In genomic region chr21:28827422-28827821, GRCh38 we compare ENCODE assay signal across 28 cellular contexts.
A peak's percentile ranks its signal among the peaks of the same experiment; 100 is the strongest.
DNase-seq lines count a peak whose midpoint lies in the region; ATAC-seq and TF ChIP-seq lines count a peak whose summit lies in the region.
"Had no signal": no experiment of that assay in that cellular context is flagged by ENCODE, and none has a peak within 500 bp of the region (broad histone marks: within the 10 kb centered on the region; RNA-seq: fewer than 3 reads in every experiment).

No MANE protein-coding gene starts in this region.

- peaks cover 2% of the 10 kb centered on the region for H3K9me3 ChIP-seq in trophoblast cell (ENCODE audit: insufficient read depth, low read depth, low read length)
- H3K9me3 ChIP-seq: colonic mucosa, HAP-1, heart left ventricle, psoas muscle, vagina had no signal

- H3K18ac ChIP-seq in trophoblast cell (ENCODE audit: low read length), result no peak overlapping the region

- no peak overlapping the region for H2BK12ac ChIP-seq in trophoblast cell (ENCODE audit: low read length)

- no peak for ATAC-seq in HG02798 (IDR thresholded peaks at IDR 0.05; ENCODE audit: poor library complexity, unreplicated experiment)
- ATAC-seq: activated CD8-positive, alpha-beta memory T cell treated with anti-CD3 and anti-CD28 coated beads, Interleukin-2, amount 10 ng/mL, durations not matched to agents 7 days and 5 days; activated T-cell treated with anti-CD3 and anti-CD28 coated beads, Interleukin-2, amount 50 U/mL, for 72 hours; heart left ventricle; left colon; psoas muscle; stimulated activated memory B cell treated with anti-CD40 and anti-IgM and Interleukin-4, amounts not matched to agents 10 μg/mL and 1 μg/mL and 100 μg/mL, for 72 hours had no signal

- H3K4me3 ChIP-seq in NB4 (ENCODE audit: low read depth, low read length) (no peak overlapping the region), fibroblast of mammary gland (ENCODE audit: control insufficient read depth, low read depth, low read length) (no peak overlapping the region), trophoblast cell (ENCODE audit: low read depth, low read length) (no peak overlapping the region), dorsolateral prefrontal cortex (no peak overlapping the region)
- H3K4me3 ChIP-seq: colonic mucosa, HAP-1, heart left ventricle, psoas muscle, SK-N-MC, vagina had no signal

- no peaks in the 10 kb centered on the region for H3K27me3 ChIP-seq in trophoblast cell (ENCODE audit: insufficient read depth, low read length)
- H3K27me3 ChIP-seq in dorsolateral prefrontal cortex, result no peaks in the 10 kb centered on the region
- H3K27me3 ChIP-seq: colonic mucosa, heart left ventricle, vagina had no signal

- H3K79me2 ChIP-seq in trophoblast cell (ENCODE audit: control insufficient read depth, insufficient read depth, low read length, poor library complexity), result no peaks in the 10 kb centered on the region

- H4K91ac ChIP-seq in trophoblast cell (ENCODE audit: low read depth, low read length), result peak overlapping the region; percentile 60

- H3K23ac ChIP-seq in trophoblast cell (ENCODE audit: low read length), result no peak overlapping the region

- H4K8ac ChIP-seq in trophoblast cell (ENCODE audit: low read depth, low read length), result no peak overlapping the region

- H3K36me3 ChIP-seq in trophoblast cell (ENCODE audit: control insufficient read depth in 1 of 2, insufficient read depth in 2 of 2, low read length in 2 of 2), result no peaks in the 10 kb centered on the region
- H3K36me3 ChIP-seq: colonic mucosa, HAP-1, heart left ventricle, vagina had no signal

- WGBS in trophoblast cell (ENCODE audit: extremely low coverage, insufficient coverage, insufficient read length), result no CpG with 5 or more reads among the region's 1 CpG

- H3K14ac ChIP-seq in trophoblast cell (ENCODE audit: low read length), result no peak overlapping the region

- H3K4me1 ChIP-seq in trophoblast cell (ENCODE audit: control insufficient read depth in 1 of 2, insufficient read depth in 2 of 2, low read length in 2 of 2), result peaks cover 2 to 10% of the 10 kb centered on the region in 2 experiments
- H3K4me1 ChIP-seq: HAP-1, psoas muscle had no signal

- H3K4ac ChIP-seq in trophoblast cell (ENCODE audit: low read depth, low read length), result no peak overlapping the region

- no peak for TF ChIP-seq POLR2A in NB4 (IDR thresholded peaks at IDR 0.05; ENCODE audit: extremely low read depth, insufficient read length)

- DNase-seq in HCEC 1CT (peak; percentile 84), NB4 (ENCODE audit: low read depth) (peak; percentile 25), fibroblast of mammary gland (ENCODE audit: low read depth) (peak; percentile 50), trophoblast cell (no peak), dorsolateral prefrontal cortex (no peak), middle frontal gyrus (ENCODE audit: extremely low spot score, low spot score) (no peak), germinal center (ENCODE audit: low spot score) (no peak)
- DNase-seq: activated CD4-positive, alpha-beta T cell treated with anti-CD3 and anti-CD28 coated beads for 48 hours; activated CD8-positive, alpha-beta memory T cell treated with anti-CD3 and anti-CD28 coated beads, Interleukin-2, amount 10 ng/mL, durations not matched to agents 7 days and 5 days; activated naive CD4-positive, alpha-beta T cell treated with Interleukin-2 at 50 U/mL for 16 hours; activated T-cell treated with anti-CD3 and anti-CD28 coated beads, Interleukin-2, amount 50 U/mL, for 72 hours; amniotic stem cell; CD4-positive, CD25-positive, alpha-beta regulatory T cell; colonic mucosa; heart left ventricle; left colon; NCI-H146; NCI-H2171 treated with DMSO at 0.1 percent for 48 hours; NCI-H524; nucleus accumbens; psoas muscle; small intestine had no signal

- H4K12ac ChIP-seq in trophoblast cell (ENCODE audit: low read depth, low read length), result no peak overlapping the region

- peaks cover 21% of the 10 kb centered on the region for H3K79me1 ChIP-seq in trophoblast cell (ENCODE audit: low read length)

- no peak overlapping the region for H2AFZ ChIP-seq in trophoblast cell (ENCODE audit: insufficient read depth, low read length, poor library complexity)

- H2BK120ac ChIP-seq in trophoblast cell (ENCODE audit: insufficient read depth, low read length, poor library complexity), result no peak overlapping the region

- H2AK5ac ChIP-seq in trophoblast cell (ENCODE audit: low read length), result peak overlapping the region; percentile 59

- no peak overlapping the region for H2BK5ac ChIP-seq in trophoblast cell (ENCODE audit: low read depth, low read length, poor library complexity)

- no peak overlapping the region for H3K9ac ChIP-seq in trophoblast cell (ENCODE audit: low read length)

- TF ChIP-seq CTCF in NB4 (IDR thresholded peaks at IDR 0.05; ENCODE audit: low read depth, low read length) (no peak), fibroblast of mammary gland (conservative IDR thresholded peaks at IDR 0.05; ENCODE audit: control insufficient read depth, insufficient read depth, low read depth, low read length) (no peak), dorsolateral prefrontal cortex (IDR thresholded peaks at IDR 0.05 in 54 of 56, conservative IDR thresholded peaks at IDR 0.05 in 2 of 56; ENCODE audit: low read depth in 1 of 56, partially characterized antibody in 56 of 56) (no peak)

- intact Hi-C loops in dorsolateral prefrontal cortex (cut with DNase I), result no loop called here

- H3K4me2 ChIP-seq in trophoblast cell (ENCODE audit: low read length), result no peak overlapping the region

- H3K27ac ChIP-seq in trophoblast cell (ENCODE audit: low read depth, low read length), result no peak overlapping the region
- H3K27ac ChIP-seq in dorsolateral prefrontal cortex, result no peak overlapping the region
- H3K27ac ChIP-seq: colonic mucosa, heart left ventricle, psoas muscle, SK-N-MC, vagina, VCaP had no signal

Comparison
In these comparisons a context has a peak if more than half of its experiments do, and no peak if none do; other contexts are left out.
1. DNase-seq: peak in HCEC 1CT (single experiment), NB4 (single experiment) and fibroblast of mammary gland (single experiment); none in trophoblast cell (0 of 2), dorsolateral prefrontal cortex (0 of 10), middle frontal gyrus (single experiment) and germinal center (single experiment).